Comparison of ENCODE assay signal across 9 cellular contexts in the genomic region with DNA sequence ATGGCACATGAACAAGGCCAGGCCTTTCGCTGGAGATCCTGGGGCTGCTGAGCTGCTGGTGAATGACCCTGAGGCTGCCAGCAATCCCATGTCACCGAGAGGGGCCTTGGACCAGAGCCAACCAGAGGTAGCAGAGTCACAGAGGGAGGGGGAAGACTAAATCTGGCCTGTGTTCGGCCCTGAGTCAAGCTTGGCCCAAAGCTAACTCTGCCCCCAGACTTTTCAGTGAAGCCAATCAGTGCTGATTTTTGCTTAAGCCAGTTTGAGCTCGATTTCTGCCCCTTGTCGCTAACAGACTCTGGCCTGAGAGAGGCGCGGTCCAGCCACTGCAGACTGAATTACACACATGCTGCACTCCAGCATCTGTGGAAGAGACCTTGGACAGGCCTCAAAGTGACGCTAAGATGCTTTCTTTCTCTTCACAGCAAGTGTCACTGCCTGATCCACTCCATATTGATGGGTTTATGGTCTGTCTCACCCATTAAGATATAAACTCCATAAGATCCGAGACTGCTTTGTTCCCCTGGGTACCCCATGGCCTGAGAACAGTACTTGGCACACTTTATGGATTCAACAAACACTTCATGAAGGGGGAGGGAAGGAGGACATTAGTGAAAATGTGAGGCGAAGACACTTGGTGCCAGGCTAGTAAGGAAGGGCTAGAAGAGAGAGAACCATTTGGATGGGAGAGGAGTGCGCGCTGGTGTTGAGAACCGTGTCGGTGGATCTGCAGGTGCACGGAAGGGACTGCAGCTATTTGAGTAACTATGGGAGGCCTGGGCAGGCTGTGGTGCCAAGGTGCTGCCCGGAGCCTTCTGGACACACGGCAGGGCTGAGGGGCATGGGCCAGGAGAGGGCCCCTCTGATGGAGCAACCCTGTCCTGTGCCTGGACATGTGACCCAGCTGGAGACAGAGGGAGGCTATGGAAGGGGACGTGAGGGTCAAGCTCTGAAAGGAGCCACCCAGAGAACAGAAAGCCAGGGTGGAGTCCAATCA. TPM values are rescaled to one million over a fixed set of nuclear protein-coding genes. Genes with fewer than 3 reads are reported as not detected.
DNase-seq lines count a peak whose midpoint lies in the region; ATAC-seq and TF ChIP-seq lines count a peak whose summit lies in the region.
"Had no signal": no experiment of that assay in that cellular context is flagged by ENCODE, and none has a peak within 500 bp of the region (broad histone marks: within the 10 kb centered on the region; RNA-seq: fewer than 3 reads in every experiment).

No MANE protein-coding gene starts in this region.

- H3K36me3 ChIP-seq in thyroid gland = no peaks in the 10 kb centered on the region

- ATAC-seq in activated CD8-positive, alpha-beta memory T cell treated with anti-CD3 and anti-CD28 coated beads, Interleukin-2, amount 10 ng/mL, durations not matched to agents 7 days and 5 days = no peak

- no peaks in the 10 kb centered on the region for H3K9me3 Mint-ChIP-seq in activated CD8-positive, alpha-beta memory T cell treated with anti-CD3 and anti-CD28 coated beads, Interleukin-2, amount 10 ng/mL, durations not matched to agents 7 days and 5 days (ENCODE audit: low read depth)
- no peaks in the 10 kb centered on the region for H3K9me3 Mint-ChIP-seq in activated naive CD8-positive, alpha-beta T cell (ENCODE audit: low read depth)

- H3K27ac ChIP-seq in thyroid gland = peak overlapping the region; percentile 42 to 55 (median 46)

- peak overlapping the region; percentile 92 for H3K27ac Mint-ChIP-seq in activated CD8-positive, alpha-beta memory T cell treated with anti-CD3 and anti-CD28 coated beads, Interleukin-2, amount 10 ng/mL, durations not matched to agents 7 days and 5 days
- H3K27ac Mint-ChIP-seq in activated naive CD8-positive, alpha-beta T cell = peak overlapping the region; percentile 89

- intact Hi-C loops in thyroid gland (cut with DNase I) = loop anchor here (10.0 kb wide), 1 partner anchor 156 kb away; a partner anchor contains a TSS

- no peaks in the 10 kb centered on the region for H3K9me3 ChIP-seq in thyroid gland

- WGBS in thyroid gland, 2 donors = 57 to 60% methylated on average over 17 to 18 of the region's 18 CpGs

- H3K4me1 ChIP-seq in thyroid gland = peaks cover 47% of the 10 kb centered on the region in 2 donors

- H3K4me1 Mint-ChIP-seq in activated CD8-positive, alpha-beta memory T cell treated with anti-CD3 and anti-CD28 coated beads, Interleukin-2, amount 10 ng/mL, durations not matched to agents 7 days and 5 days = peaks cover 75% of the 10 kb centered on the region
- peaks cover 94% of the 10 kb centered on the region for H3K4me1 Mint-ChIP-seq in activated naive CD8-positive, alpha-beta T cell (ENCODE audit: low read depth)

- DNase-seq in activated CD8-positive, alpha-beta memory T cell treated with anti-CD3 and anti-CD28 coated beads, Interleukin-2, amount 10 ng/mL, durations not matched to agents 7 days and 5 days = no peak
- DNase-seq in activated CD8-positive, alpha-beta memory T cell treated with anti-CD3 and anti-CD28 coated beads, Interleukin-2, amount 50 U/mL, for 48 hours = no peak
- DNase-seq in left kidney (ENCODE audit: low read depth, low spot score) = peak; percentile 55
- DNase-seq in thyroid gland = peak; percentile 59 to 63
- DNase-seq in stimulated activated CD4-positive, alpha-beta T cell treated with anti-CD3 and anti-CD28 coated beads, Interleukin-4, amount 100 ng/mL, for 24 hours = no peak
- no peak for DNase-seq in middle frontal gyrus (ENCODE audit: extremely low spot score, low spot score)
- no peak for DNase-seq in stimulated activated CD4-positive, alpha-beta T cell treated with anti-CD3 and anti-CD28 coated beads, Interleukin-1b, Interleukin-23, amount 100 ng/mL, for 48 hours
- DNase-seq: NCI-H524 treated with DMSO at 0.1 percent for 48 hours had no signal

- TF ChIP-seq POLR2A in thyroid gland (IDR thresholded peaks at IDR 0.05) = no peak

- TF ChIP-seq CTCF in thyroid gland (IDR thresholded peaks at IDR 0.05) = no peak

- no peaks in the 10 kb centered on the region for H3K27me3 ChIP-seq in thyroid gland

- H3K4me3 Mint-ChIP-seq in activated CD8-positive, alpha-beta memory T cell treated with anti-CD3 and anti-CD28 coated beads, Interleukin-2, amount 10 ng/mL, durations not matched to agents 7 days and 5 days = no peak overlapping the region
- peak overlapping the region; percentile 72 for H3K4me3 Mint-ChIP-seq in activated naive CD8-positive, alpha-beta T cell

- H3K27me3 Mint-ChIP-seq in activated CD8-positive, alpha-beta memory T cell treated with anti-CD3 and anti-CD28 coated beads, Interleukin-2, amount 10 ng/mL, durations not matched to agents 7 days and 5 days = no peaks in the 10 kb centered on the region
- no peaks in the 10 kb centered on the region for H3K27me3 Mint-ChIP-seq in activated naive CD8-positive, alpha-beta T cell

- CTCF ChIA-PET in activated CD8-positive, alpha-beta memory T cell treated with anti-CD3 and anti-CD28 coated beads, Interleukin-2, amount 10 ng/mL, durations not matched to agents 7 days and 5 days (lab: Charles Lee) = interaction anchor here (2.3 kb wide), 2 partner anchors 9 to 11 kb away, joined by 6 to 14 read pairs; no protein-coding TSS in a partner anchor

- H3K4me3 ChIP-seq in thyroid gland (replicated peaks in 1 of 3) = no peak overlapping the region

- peaks cover 2% of the 10 kb centered on the region for H3K36me3 Mint-ChIP-seq in activated CD8-positive, alpha-beta memory T cell treated with anti-CD3 and anti-CD28 coated beads, Interleukin-2, amount 10 ng/mL, durations not matched to agents 7 days and 5 days
- no peaks in the 10 kb centered on the region for H3K36me3 Mint-ChIP-seq in activated naive CD8-positive, alpha-beta T cell

RNA-seq across cellular contexts. Expression of a gene that starts 17.6 kb away (rescaled TPM):
- total RNA-seq in activated CD8-positive, alpha-beta memory T cell treated with anti-CD3 and anti-CD28 coated beads, Interleukin-2, amount 10 ng/mL, durations not matched to agents 7 days and 5 days = 100 to 1,000 TPM in 1 of 2 experiments, 10 to 100 TPM in 1; 97.8 to 108 TPM
- 100 to 1,000 TPM in 1 of 4 donors, 10 to 100 TPM in 3; 57.8 to 148 (median 82.7) TPM for total RNA-seq in thyroid gland

RNA-seq across cellular contexts. Expression of a gene that starts 46.2 kb away (rescaled TPM):
- total RNA-seq in activated CD8-positive, alpha-beta memory T cell treated with anti-CD3 and anti-CD28 coated beads, Interleukin-2, amount 10 ng/mL, durations not matched to agents 7 days and 5 days = 10 to 100 TPM in 1 of 2 experiments, 1 to 10 TPM in 1; 7.3 to 11.7 TPM
- 10 to 100 TPM in 3 of 4 donors, 1 to 10 TPM in 1; 9.0 to 48.8 (median 26.3) TPM for total RNA-seq in thyroid gland

RNA-seq across cellular contexts. Expression of a gene that starts 55.6 kb away (rescaled TPM):
- total RNA-seq in activated CD8-positive, alpha-beta memory T cell treated with anti-CD3 and anti-CD28 coated beads, Interleukin-2, amount 10 ng/mL, durations not matched to agents 7 days and 5 days = 1 to 10 TPM; 5.1 to 7.0 TPM
- total RNA-seq in thyroid gland = 10 to 100 TPM; 14.3 to 27.2 (median 17.8) TPM

RNA-seq across cellular contexts. Expression of a gene that starts 56.7 kb away (rescaled TPM):
- total RNA-seq in activated CD8-positive, alpha-beta memory T cell treated with anti-CD3 and anti-CD28 coated beads, Interleukin-2, amount 10 ng/mL, durations not matched to agents 7 days and 5 days = 100 to 1,000 TPM; 214 to 217 TPM
- total RNA-seq in thyroid gland = 100 to 1,000 TPM; 115 to 325 (median 195) TPM

Comparison
In these comparisons a context has a peak if more than half of its experiments do, and no peak if none do; other contexts are left out.
1. DNase-seq: peak in left kidney (single experiment) and thyroid gland (2 of 2); none in activated CD8-positive, alpha-beta memory T cell treated with anti-CD3 and anti-CD28 coated beads, Interleukin-2, amount 10 ng/mL, durations not matched to agents 7 days and 5 days (single experiment), activated CD8-positive, alpha-beta memory T cell treated with anti-CD3 and anti-CD28 coated beads, Interleukin-2, amount 50 U/mL, for 48 hours (single experiment), stimulated activated CD4-positive, alpha-beta T cell treated with anti-CD3 and anti-CD28 coated beads, Interleukin-4, amount 100 ng/mL, for 24 hours (single experiment), middle frontal gyrus (single experiment) and stimulated activated CD4-positive, alpha-beta T cell treated with anti-CD3 and anti-CD28 coated beads, Interleukin-1b, Interleukin-23, amount 100 ng/mL, for 48 hours (single experiment).